Comparison of ENCODE assay signal across 18 cellular contexts in genomic region chr9:137778914-137779313, GRCh38.
DNase-seq lines count a peak whose midpoint lies in the region; ATAC-seq, FAIRE-seq and TF ChIP-seq lines count a peak whose summit lies in the region.
"Had no signal": no experiment of that assay in that cellular context is flagged by ENCODE, and none has a peak within 500 bp of the region (broad histone marks: within the 10 kb centered on the region; RNA-seq: fewer than 3 reads in every experiment).

No MANE protein-coding gene starts in this region.

- no peak overlapping the region for H3K4me3 Mint-ChIP-seq in activated CD4-positive, alpha-beta T cell treated with anti-CD3 and anti-CD28 coated beads for 36 hours
- H3K4me3 Mint-ChIP-seq in chondrocyte (ENCODE audit: unreplicated experiment), result no peak overlapping the region
- no peak overlapping the region for H3K4me3 Mint-ChIP-seq in progenitor cell of endocrine pancreas (ENCODE audit: low read depth)
- H3K4me3 Mint-ChIP-seq: HFFc6 had no signal

- H3K36me3 Mint-ChIP-seq in activated CD4-positive, alpha-beta T cell treated with anti-CD3 and anti-CD28 coated beads for 36 hours (ENCODE audit: low read depth), result peaks cover 36% of the 10 kb centered on the region
- H3K36me3 Mint-ChIP-seq in chondrocyte (ENCODE audit: low read depth), result peaks cover 30% of the 10 kb centered on the region
- peaks cover 19% of the 10 kb centered on the region for H3K36me3 Mint-ChIP-seq in progenitor cell of endocrine pancreas (ENCODE audit: insufficient read depth)

- no peaks in the 10 kb centered on the region for H3K27me3 Mint-ChIP-seq in activated CD4-positive, alpha-beta T cell treated with anti-CD3 and anti-CD28 coated beads for 36 hours
- H3K27me3 Mint-ChIP-seq in chondrocyte (ENCODE audit: low read depth) (no peaks in the 10 kb centered on the region), progenitor cell of endocrine pancreas (no peaks in the 10 kb centered on the region)

- no peak for ATAC-seq in activated CD4-positive, alpha-beta T cell treated with anti-CD3 and anti-CD28 coated beads for 36 hours
- ATAC-seq: HepG2, Panc1 had no signal

- no peaks in the 10 kb centered on the region for H3K9me3 ChIP-seq in esophagus muscularis mucosa

- no peak for DNase-seq in activated CD4-positive, alpha-beta T cell treated with anti-CD3 and anti-CD28 coated beads for 36 hours
- DNase-seq in activated CD4-positive, alpha-beta T cell treated with anti-CD3 and anti-CD28 coated beads, Interleukin-2, amount 50 U/mL, for 4 hours, result no peak
- DNase-seq in GM12891 (ENCODE audit: insufficient read length, low spot score), result no peak
- peak; percentile 71 for DNase-seq in chondrocyte (ENCODE audit: low spot score)
- DNase-seq in progenitor cell of endocrine pancreas (ENCODE audit: low spot score, unreplicated experiment), result no peak
- no peak for DNase-seq in SKM-1 treated with dmso at 0.1 percent for 144 hours (lab: John Stamatoyannopoulos, UW; ENCODE audit: unreplicated experiment)
- no peak for DNase-seq in esophagus muscularis mucosa (ENCODE audit: extremely low spot score)
- no peak for DNase-seq in stimulated activated naive CD4-positive, alpha-beta T cell treated with Interleukin-2 at 50 U/mL for 16 hours (lab: John Stamatoyannopoulos, UW)
- DNase-seq: 8988T, DMS 273 treated with DMSO at 0.1 percent for 48 hours, DND-41, H7, HFFc6, KBM-7, NCI-H1105, NCI-H2081 had no signal

- no peak for TF ChIP-seq POLR2A in GM12891 (IDR thresholded peaks at IDR 0.05; ENCODE audit: low read depth, low read length)
- no peak for TF ChIP-seq POLR2A in esophagus muscularis mucosa (IDR thresholded peaks at IDR 0.05; ENCODE audit: low read depth)

- intact Hi-C loops in activated CD4-positive, alpha-beta T cell treated with anti-CD3 and anti-CD28 coated beads for 36 hours (cut with DNase I, micrococcal nuclease), result no loop called here
- intact Hi-C loops in esophagus muscularis mucosa (cut with DNase I), result no loop called here

- WGBS in esophagus muscularis mucosa, result 81% methylated on average over 8 of the region's 10 CpGs

- no peaks in the 10 kb centered on the region for H3K9me3 Mint-ChIP-seq in activated CD4-positive, alpha-beta T cell treated with anti-CD3 and anti-CD28 coated beads for 36 hours (ENCODE audit: low read depth)
- H3K9me3 Mint-ChIP-seq in chondrocyte (ENCODE audit: low read depth) (no peaks in the 10 kb centered on the region), progenitor cell of endocrine pancreas (ENCODE audit: low read depth) (no peaks in the 10 kb centered on the region)
- H3K9me3 Mint-ChIP-seq: HFFc6 had no signal

- no peaks in the 10 kb centered on the region for H3K4me1 ChIP-seq in esophagus muscularis mucosa

- no peaks in the 10 kb centered on the region for H3K4me1 Mint-ChIP-seq in activated CD4-positive, alpha-beta T cell treated with anti-CD3 and anti-CD28 coated beads for 36 hours
- H3K4me1 Mint-ChIP-seq in chondrocyte (ENCODE audit: low read depth), result no peaks in the 10 kb centered on the region
- no peaks in the 10 kb centered on the region for H3K4me1 Mint-ChIP-seq in progenitor cell of endocrine pancreas (ENCODE audit: low read depth)

- TF ChIP-seq CTCF in chondrocyte (IDR thresholded peaks at IDR 0.05), result no peak
- no peak for TF ChIP-seq CTCF in progenitor cell of endocrine pancreas (IDR thresholded peaks at IDR 0.05; ENCODE audit: unreplicated experiment)
- no peak for TF ChIP-seq CTCF in esophagus muscularis mucosa (IDR thresholded peaks at IDR 0.05)

- H3K27me3 ChIP-seq in esophagus muscularis mucosa, result no peaks in the 10 kb centered on the region

- TF ChIP-seq EP300 in esophagus muscularis mucosa (IDR thresholded peaks at IDR 0.05), result no peak

- CTCF ChIA-PET in activated CD4-positive, alpha-beta T cell treated with anti-CD3 and anti-CD28 coated beads for 36 hours (lab: Charles Lee), result no interaction called here

- H3K4me3 ChIP-seq in esophagus muscularis mucosa, result no peak overlapping the region

- peaks cover 60 to 89% (median 85%) of the 10 kb centered on the region in 4 donors for H3K36me3 ChIP-seq in esophagus muscularis mucosa

- H3K27ac ChIP-seq in esophagus muscularis mucosa (replicated peaks in 1 of 4), result no peak overlapping the region

- H3K27ac Mint-ChIP-seq in activated CD4-positive, alpha-beta T cell treated with anti-CD3 and anti-CD28 coated beads for 36 hours, result peak overlapping the region; percentile 55
- no peak overlapping the region for H3K27ac Mint-ChIP-seq in chondrocyte (ENCODE audit: unreplicated experiment)
- peak overlapping the region; percentile 35 for H3K27ac Mint-ChIP-seq in progenitor cell of endocrine pancreas

- POLR2A ChIA-PET in activated CD4-positive, alpha-beta T cell treated with anti-CD3 and anti-CD28 coated beads for 36 hours (lab: Charles Lee), result interaction anchor here (0.5 kb wide), 1 partner anchor 244 kb away, joined by 3 read pairs; no protein-coding TSS in a partner anchor

- FAIRE-seq in GM12891 (lab: Jason Lieb, UNC), result no peak
- FAIRE-seq: HepG2 had no signal

TF ChIP-seq in GM12891, 5 proteins besides CTCF, POLR2A, EP300 and RAD21:
- 0 out of 2 replicates have a peak, but pooled peaks have one; percentile 27 for TF ChIP-seq POLR2AphosphoS5 (IDR thresholded peaks at IDR 0.05; ENCODE audit: low read depth, low read length)
- TF ChIP-seq PAX5 (IDR thresholded peaks at IDR 0.05; ENCODE audit: insufficient read depth, low read length, severe bottlenecking), result no peak
- TF ChIP-seq TAF1 (IDR thresholded peaks at IDR 0.05; ENCODE audit: low read depth, low read length), result no peak
- no peak for TF ChIP-seq SPI1 (IDR thresholded peaks at IDR 0.05; ENCODE audit: low read depth, low read length)
